1 cellular context compared by ENCODE assay signal in the genomic region with DNA sequence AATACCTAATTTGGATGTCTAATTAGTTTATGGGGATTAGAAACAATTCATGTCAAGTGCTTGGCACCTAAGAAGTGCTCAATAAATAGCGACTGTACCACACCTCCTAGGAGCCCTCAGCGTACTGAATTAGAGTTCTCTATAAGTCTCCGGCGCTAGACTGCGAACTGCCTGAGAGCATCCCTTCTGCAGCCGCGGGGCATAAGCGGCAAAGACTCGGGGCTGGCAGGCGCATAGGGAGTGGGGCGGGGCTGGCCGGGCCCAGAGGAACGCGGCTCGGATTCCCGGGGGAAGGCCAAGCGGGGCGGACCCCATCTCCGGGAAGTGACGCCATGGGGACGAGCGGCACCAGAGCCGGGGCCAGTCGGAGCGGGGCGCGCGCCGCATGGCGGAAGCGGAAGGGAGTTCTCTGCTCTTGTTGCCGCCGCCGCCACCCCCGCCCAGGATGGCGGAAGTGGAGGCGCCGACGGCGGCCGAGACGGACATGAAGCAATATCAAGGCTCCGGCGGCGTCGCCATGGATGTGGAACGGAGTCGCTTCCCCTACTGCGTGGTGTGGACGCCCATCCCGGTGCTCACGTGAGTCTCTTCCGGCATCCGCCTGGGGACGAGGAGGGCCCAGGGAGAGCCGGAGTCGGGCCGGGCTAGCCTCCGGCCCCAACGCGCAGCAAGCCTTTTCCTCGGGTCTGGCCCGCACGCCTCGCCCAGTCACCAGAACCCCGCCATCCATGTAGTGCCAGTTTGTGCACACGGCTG.
TF ChIP-seq lines count a peak whose summit lies in the region.

A gene with protein sequence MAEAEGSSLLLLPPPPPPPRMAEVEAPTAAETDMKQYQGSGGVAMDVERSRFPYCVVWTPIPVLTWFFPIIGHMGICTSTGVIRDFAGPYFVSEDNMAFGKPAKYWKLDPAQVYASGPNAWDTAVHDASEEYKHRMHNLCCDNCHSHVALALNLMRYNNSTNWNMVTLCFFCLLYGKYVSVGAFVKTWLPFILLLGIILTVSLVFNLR (plus strand): TSS at position 351 of the 756 bp plus-strand sequence. CDS start 35 bp downstream, at position 386.

TF ChIP-seq in HEK293, 187 proteins besides CTCF, POLR2A, EP300 and RAD21 (continued from another document):
- TF ChIP-seq INSM2 (tag by site-specific recombination; IDR thresholded peaks at IDR 0.05): peak; percentile 96
- TF ChIP-seq, protein P1, sequence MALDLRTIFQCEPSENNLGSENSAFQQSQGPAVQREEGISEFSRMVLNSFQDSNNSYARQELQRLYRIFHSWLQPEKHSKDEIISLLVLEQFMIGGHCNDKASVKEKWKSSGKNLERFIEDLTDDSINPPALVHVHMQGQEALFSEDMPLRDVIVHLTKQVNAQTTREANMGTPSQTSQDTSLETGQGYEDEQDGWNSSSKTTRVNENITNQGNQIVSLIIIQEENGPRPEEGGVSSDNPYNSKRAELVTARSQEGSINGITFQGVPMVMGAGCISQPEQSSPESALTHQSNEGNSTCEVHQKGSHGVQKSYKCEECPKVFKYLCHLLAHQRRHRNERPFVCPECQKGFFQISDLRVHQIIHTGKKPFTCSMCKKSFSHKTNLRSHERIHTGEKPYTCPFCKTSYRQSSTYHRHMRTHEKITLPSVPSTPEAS (tag by site-specific recombination; IDR thresholded peaks at IDR 0.05): peak; percentile 67
- peak; percentile 99 for TF ChIP-seq ZNF660 (tag by site-specific recombination; IDR thresholded peaks at IDR 0.05)
- TF ChIP-seq ZNF433 (tag by site-specific recombination; IDR thresholded peaks at IDR 0.05; ENCODE audit: low read depth): no peak
- no peak for TF ChIP-seq ZNF114 (tag by site-specific recombination; IDR thresholded peaks at IDR 0.05)
- no peak for TF ChIP-seq ZNF311 (tag by site-specific recombination; IDR thresholded peaks at IDR 0.05; ENCODE audit: borderline replicate concordance)
- peak; percentile 99 for TF ChIP-seq YY2 (tag by site-specific recombination; IDR thresholded peaks at IDR 0.05)
- TF ChIP-seq ZBTB48 (tag by site-specific recombination; IDR thresholded peaks at IDR 0.05): peak; percentile 69
- 0 out of 2 replicates have a peak, but pooled peaks have one; percentile 48 for TF ChIP-seq SCRT1 (tag by site-specific recombination; IDR thresholded peaks at IDR 0.05; ENCODE audit: borderline replicate concordance)
- TF ChIP-seq ZNF580 (tag by site-specific recombination; IDR thresholded peaks at IDR 0.05): peak; percentile 93
- TF ChIP-seq ZNF707 (tag by site-specific recombination; IDR thresholded peaks at IDR 0.05): no peak
- TF ChIP-seq KLF7 (tag by site-specific recombination; IDR thresholded peaks at IDR 0.05; ENCODE audit: borderline replicate concordance): peak; percentile 100
- no peak for TF ChIP-seq ZNF768 (tag by site-specific recombination; IDR thresholded peaks at IDR 0.05)
- TF ChIP-seq ZNF585B (tag by site-specific recombination; IDR thresholded peaks at IDR 0.05): no peak
- no peak; the same call in 1 of the 2 replicates for TF ChIP-seq ZNF423 (tag by site-specific recombination; IDR thresholded peaks at IDR 0.05)
- peak; percentile 84 for TF ChIP-seq ZBTB8A (tag by site-specific recombination; IDR thresholded peaks at IDR 0.05)
- no peak for TF ChIP-seq ZNF510 (tag by site-specific recombination; IDR thresholded peaks at IDR 0.05; ENCODE audit: insufficient replicate concordance)
- TF ChIP-seq ZNF664 (tag by site-specific recombination; IDR thresholded peaks at IDR 0.05): peak; percentile 68
- peak; percentile 98 for TF ChIP-seq ZXDB (tag by site-specific recombination; IDR thresholded peaks at IDR 0.05)
- peak; percentile 96 for TF ChIP-seq ZNF629 (tag by site-specific recombination; IDR thresholded peaks at IDR 0.05)
- TF ChIP-seq ZNF76 (tag by site-specific recombination; IDR thresholded peaks at IDR 0.05; ENCODE audit: borderline replicate concordance, low read depth): peak; percentile 89
- TF ChIP-seq PATZ1 (tag by site-specific recombination; IDR thresholded peaks at IDR 0.05): peak; percentile 94
- no peak for TF ChIP-seq ZNF624 (tag by site-specific recombination; IDR thresholded peaks at IDR 0.05)
- TF ChIP-seq, protein P2, sequence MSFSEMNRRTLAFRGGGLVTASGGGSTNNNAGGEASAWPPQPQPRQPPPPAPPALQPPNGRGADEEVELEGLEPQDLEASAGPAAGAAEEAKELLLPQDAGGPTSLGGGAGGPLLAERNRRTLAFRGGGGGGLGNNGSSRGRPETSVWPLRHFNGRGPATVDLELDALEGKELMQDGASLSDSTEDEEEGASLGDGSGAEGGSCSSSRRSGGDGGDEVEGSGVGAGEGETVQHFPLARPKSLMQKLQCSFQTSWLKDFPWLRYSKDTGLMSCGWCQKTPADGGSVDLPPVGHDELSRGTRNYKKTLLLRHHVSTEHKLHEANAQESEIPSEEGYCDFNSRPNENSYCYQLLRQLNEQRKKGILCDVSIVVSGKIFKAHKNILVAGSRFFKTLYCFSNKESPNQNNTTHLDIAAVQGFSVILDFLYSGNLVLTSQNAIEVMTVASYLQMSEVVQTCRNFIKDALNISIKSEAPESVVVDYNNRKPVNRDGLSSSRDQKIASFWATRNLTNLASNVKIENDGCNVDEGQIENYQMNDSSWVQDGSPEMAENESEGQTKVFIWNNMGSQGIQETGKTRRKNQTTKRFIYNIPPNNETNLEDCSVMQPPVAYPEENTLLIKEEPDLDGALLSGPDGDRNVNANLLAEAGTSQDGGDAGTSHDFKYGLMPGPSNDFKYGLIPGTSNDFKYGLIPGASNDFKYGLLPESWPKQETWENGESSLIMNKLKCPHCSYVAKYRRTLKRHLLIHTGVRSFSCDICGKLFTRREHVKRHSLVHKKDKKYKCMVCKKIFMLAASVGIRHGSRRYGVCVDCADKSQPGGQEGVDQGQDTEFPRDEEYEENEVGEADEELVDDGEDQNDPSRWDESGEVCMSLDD (tag by site-specific recombination; IDR thresholded peaks at IDR 0.05): peak; percentile 85
- no peak for TF ChIP-seq ZNF155 (tag by site-specific recombination; IDR thresholded peaks at IDR 0.05)
- no peak for TF ChIP-seq ZNF223 (tag by site-specific recombination; IDR thresholded peaks at IDR 0.05)
- no peak for TF ChIP-seq ZNF292 (tag by site-specific recombination; IDR thresholded peaks at IDR 0.05; ENCODE audit: borderline replicate concordance, low read depth)
- TF ChIP-seq, protein P3, sequence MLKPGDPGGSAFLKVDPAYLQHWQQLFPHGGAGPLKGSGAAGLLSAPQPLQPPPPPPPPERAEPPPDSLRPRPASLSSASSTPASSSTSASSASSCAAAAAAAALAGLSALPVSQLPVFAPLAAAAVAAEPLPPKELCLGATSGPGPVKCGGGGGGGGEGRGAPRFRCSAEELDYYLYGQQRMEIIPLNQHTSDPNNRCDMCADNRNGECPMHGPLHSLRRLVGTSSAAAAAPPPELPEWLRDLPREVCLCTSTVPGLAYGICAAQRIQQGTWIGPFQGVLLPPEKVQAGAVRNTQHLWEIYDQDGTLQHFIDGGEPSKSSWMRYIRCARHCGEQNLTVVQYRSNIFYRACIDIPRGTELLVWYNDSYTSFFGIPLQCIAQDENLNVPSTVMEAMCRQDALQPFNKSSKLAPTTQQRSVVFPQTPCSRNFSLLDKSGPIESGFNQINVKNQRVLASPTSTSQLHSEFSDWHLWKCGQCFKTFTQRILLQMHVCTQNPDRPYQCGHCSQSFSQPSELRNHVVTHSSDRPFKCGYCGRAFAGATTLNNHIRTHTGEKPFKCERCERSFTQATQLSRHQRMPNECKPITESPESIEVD (tag by site-specific recombination; IDR thresholded peaks at IDR 0.05): no peak
- no peak for TF ChIP-seq ZNF560 (tag by site-specific recombination; IDR thresholded peaks at IDR 0.05; ENCODE audit: borderline replicate concordance)
- 0 out of 2 replicates have a peak, but pooled peaks have one; percentile 50 for TF ChIP-seq ZNF37A (tag by site-specific recombination; IDR thresholded peaks at IDR 0.05)
TF ChIP-seq in HEK293: peak in this region for 98.
